In genomic region chr5:102010644-102011043, GRCh38 we compare ENCODE assay signal across 27 cellular contexts.
"Had no signal": no experiment of that assay in that cellular context is flagged by ENCODE, and none has a peak within 500 bp of the region (broad histone marks: within the 10 kb centered on the region; RNA-seq: fewer than 3 reads in every experiment).

No MANE protein-coding gene starts in this region.

- H3K9me3 Mint-ChIP-seq: dendritic cell treated with granulocyte-macrophage colony-stimulating factor and Interleukin-4, amounts not matched to agents 40 ng/mL and 50 ng/mL, for 4 days; effector memory CD8-positive, alpha-beta T cell; endodermal cell had no signal

- H3K79me2 ChIP-seq: hepatocyte had no signal

- H3K4me3 Mint-ChIP-seq: dendritic cell treated with granulocyte-macrophage colony-stimulating factor and Interleukin-4, amounts not matched to agents 40 ng/mL and 50 ng/mL, for 4 days; effector memory CD8-positive, alpha-beta T cell; endodermal cell had no signal

- H2AFZ ChIP-seq: hepatocyte had no signal

- H3K27me3 Mint-ChIP-seq: dendritic cell treated with granulocyte-macrophage colony-stimulating factor and Interleukin-4, amounts not matched to agents 40 ng/mL and 50 ng/mL, for 4 days; effector memory CD8-positive, alpha-beta T cell had no signal

- H3K4me1 ChIP-seq: colonic mucosa, esophagus muscularis mucosa, esophagus squamous epithelium, foreskin keratinocyte, gastrocnemius medialis, gastroesophageal sphincter, heart left ventricle, heart right ventricle had no signal

- H3K27me3 ChIP-seq: colonic mucosa, dorsolateral prefrontal cortex, esophagus muscularis mucosa, esophagus squamous epithelium, foreskin keratinocyte, gastrocnemius medialis, gastroesophageal sphincter, heart left ventricle, heart right ventricle, hepatocyte had no signal

- H3K27ac ChIP-seq: colonic mucosa, coronary artery, dorsolateral prefrontal cortex, epithelial cell of prostate, esophagus muscularis mucosa, esophagus squamous epithelium, foreskin keratinocyte, gastrocnemius medialis, gastroesophageal sphincter, heart left ventricle, heart right ventricle, hepatocyte had no signal

- H3K4me2 ChIP-seq: hepatocyte had no signal

- H3K4me1 Mint-ChIP-seq: endodermal cell had no signal

- H3K36me3 ChIP-seq: colonic mucosa, esophagus muscularis mucosa, esophagus squamous epithelium, gastrocnemius medialis, gastroesophageal sphincter, heart left ventricle, heart right ventricle had no signal

- H3K27ac Mint-ChIP-seq: dendritic cell treated with granulocyte-macrophage colony-stimulating factor and Interleukin-4, amounts not matched to agents 40 ng/mL and 50 ng/mL, for 4 days; effector memory CD8-positive, alpha-beta T cell; endodermal cell had no signal

- ATAC-seq: effector memory CD8-positive, alpha-beta T cell; esophagus mucosa; foreskin keratinocyte; gastrocnemius medialis; gastroesophageal sphincter; heart left ventricle; heart right ventricle had no signal

- H3K9me3 ChIP-seq: colonic mucosa, esophagus muscularis mucosa, esophagus squamous epithelium, gastrocnemius medialis, gastroesophageal sphincter, heart left ventricle, heart right ventricle had no signal

- FAIRE-seq: endothelial cell of umbilical vein had no signal

- DNase-seq: colonic mucosa; cortex of kidney; dermis blood vessel endothelial cell; dorsolateral prefrontal cortex; effector CD4-positive, alpha-beta T cell; effector CD8-positive, alpha-beta T cell; effector memory CD4-positive, alpha-beta T cell; effector memory CD8-positive, alpha-beta T cell; endodermal cell; erythroblast; esophagus squamous epithelium; foreskin fibroblast; foreskin keratinocyte; foreskin melanocyte; gastrocnemius medialis; glutamatergic neuron; head of caudate nucleus; heart left ventricle; heart right ventricle had no signal

- H3K4me3 ChIP-seq: colonic mucosa, coronary artery, dorsolateral prefrontal cortex, esophagus muscularis mucosa, esophagus squamous epithelium, gastrocnemius medialis, gastroesophageal sphincter, heart left ventricle, heart right ventricle, hepatocyte had no signal
